In genomic region chr2:37982147-37982582, GRCh38 we compare ENCODE assay signal across 8 cellular contexts. TPM values are rescaled to one million over a fixed set of nuclear protein-coding genes. Genes with fewer than 3 reads are reported as not detected.
A peak's percentile ranks its signal among the peaks of the same experiment; 100 is the strongest.
DNase-seq lines count a peak whose midpoint lies in the region; ATAC-seq and TF ChIP-seq lines count a peak whose summit lies in the region.

No MANE protein-coding gene starts in this region.

- CTCF ChIA-PET in A673 (lab: Charles Lee) = interaction anchor here (1.0 to 1.1 kb wide), 2 partner anchors 56 to 293 kb away, joined by 3 to 7 read pairs; no protein-coding TSS in a partner anchor
- CTCF ChIA-PET in activated CD8-positive, alpha-beta T cell treated with anti-CD3 and anti-CD28 coated beads for 36 hours (lab: Charles Lee) = interaction anchor here (0.6 to 2.6 kb wide), 19 partner anchors 9 to 527 kb away, joined by 3 to 14 read pairs (median 4); no protein-coding TSS in a partner anchor

- WGBS in endodermal cell (ENCODE audit: insufficient coverage in 1 of 2, insufficient read length in 1 of 2), 2 experiments = 10 to 36% methylated on average over 2 to 3 of the region's 3 CpGs

- no peaks in the 10 kb centered on the region for H3K9me3 Mint-ChIP-seq in activated CD8-positive, alpha-beta T cell treated with anti-CD3 and anti-CD28 coated beads for 36 hours
- peaks cover 11% of the 10 kb centered on the region for H3K9me3 Mint-ChIP-seq in endodermal cell

- intact Hi-C loops in A673 (cut with micrococcal nuclease; ENCODE audit: unreplicated experiment) = loop anchor here (2.0 kb wide), 2 partner anchors 133 to 295 kb away; no protein-coding TSS in a partner anchor
- intact Hi-C loops in activated CD8-positive, alpha-beta T cell treated with anti-CD3 and anti-CD28 coated beads for 36 hours (cut with micrococcal nuclease) = loop anchor here (1.0 to 5.0 kb wide), 2 partner anchors 135 to 292 kb away; no protein-coding TSS in a partner anchor

- H3K27me3 Mint-ChIP-seq in activated CD8-positive, alpha-beta T cell treated with anti-CD3 and anti-CD28 coated beads for 36 hours = no peaks in the 10 kb centered on the region
- no peaks in the 10 kb centered on the region for H3K27me3 Mint-ChIP-seq in endodermal cell (ENCODE audit: insufficient read depth)

- H3K36me3 ChIP-seq in A673 (ENCODE audit: insufficient read depth, low read length, poor library complexity, severe bottlenecking) (no peaks in the 10 kb centered on the region), endodermal cell (ENCODE audit: control insufficient read depth, insufficient read depth, low read length) (no peaks in the 10 kb centered on the region)

- H3K27ac ChIP-seq in A673 (ENCODE audit: low read depth, low read length, poor library complexity, severe bottlenecking) (no peak overlapping the region), endodermal cell (ENCODE audit: low read depth, low read length) (no peak overlapping the region)

- H3K27me3 ChIP-seq in A673 (replicated peaks; ENCODE audit: insufficient read depth, low read depth, low read length, poor library complexity) (no peaks in the 10 kb centered on the region), endodermal cell (ENCODE audit: control insufficient read depth, insufficient read depth, low read length, poor library complexity, severe bottlenecking) (no peaks in the 10 kb centered on the region)

- TF ChIP-seq CTCF in A673 (conservative IDR thresholded peaks at IDR 0.05; ENCODE audit: low read depth, low read length) = peak; percentile 93
- peak; percentile 64 for TF ChIP-seq CTCF in GM12874 (IDR thresholded peaks at IDR 0.05; ENCODE audit: insufficient read depth, low read depth, low read length)
- TF ChIP-seq CTCF in activated CD8-positive, alpha-beta T cell treated with anti-CD3 and anti-CD28 coated beads for 36 hours (IDR thresholded peaks at IDR 0.05) = peak; percentile 95
- peak; percentile 97 for TF ChIP-seq CTCF in endodermal cell (conservative IDR thresholded peaks at IDR 0.05)

- no peak overlapping the region for H3K27ac Mint-ChIP-seq in activated CD8-positive, alpha-beta T cell treated with anti-CD3 and anti-CD28 coated beads for 36 hours
- no peak overlapping the region for H3K27ac Mint-ChIP-seq in endodermal cell

- peaks cover 4% of the 10 kb centered on the region for H3K4me1 ChIP-seq in A673 (ENCODE audit: insufficient read depth, low read length, poor library complexity, severe bottlenecking)
- no peaks in the 10 kb centered on the region for H3K4me1 ChIP-seq in endodermal cell (ENCODE audit: control insufficient read depth, insufficient read depth, low read length)

- H3K9me3 ChIP-seq in A673 (ENCODE audit: low read depth, low read length, poor library complexity, severe bottlenecking) = no peaks in the 10 kb centered on the region
- H3K9me3 ChIP-seq in endodermal cell (ENCODE audit: control insufficient read depth, low read length) = peaks cover 5% of the 10 kb centered on the region

- DNase-seq in A673 (ENCODE audit: low spot score) (peak; percentile 82), NCI-H226 (peak; percentile 22), endodermal cell (peak; percentile 90), mucosa of gallbladder (ENCODE audit: low spot score) (peak; percentile 71)
- DNase-seq in activated CD8-positive, alpha-beta T cell treated with anti-CD3 and anti-CD28 coated beads for 36 hours = peak; percentile 68
- peak; percentile 18 to 35 for DNase-seq in stimulated activated CD8-positive, alpha-beta memory T cell treated with anti-CD3 and anti-CD28 coated beads, Interleukin-7, amount 100 ng/mL, for 1 hour (ENCODE audit: low read depth in 2 of 2)

- no TSS peak for BruUV-seq in A673 (replicated peaks; lab: Mats Ljungman, UMichigan)

- POLR2A ChIA-PET in A673 (lab: Charles Lee; ENCODE audit: low non-redundant PET) = no interaction called here
- POLR2A ChIA-PET in activated CD8-positive, alpha-beta T cell treated with anti-CD3 and anti-CD28 coated beads for 36 hours (lab: Charles Lee) = no interaction called here

- no peak overlapping the region for H3K4me3 ChIP-seq in A673 (ENCODE audit: low read depth, low read length, poor library complexity, severe bottlenecking)
- peak overlapping the region; percentile 56 for H3K4me3 ChIP-seq in endodermal cell (ENCODE audit: low read length)

- ATAC-seq in activated CD8-positive, alpha-beta T cell treated with anti-CD3 and anti-CD28 coated beads for 36 hours = no peak
- ATAC-seq in GM19351 (IDR thresholded peaks at IDR 0.05; ENCODE audit: unreplicated experiment) = no peak

- no peak overlapping the region for H3K4me3 Mint-ChIP-seq in activated CD8-positive, alpha-beta T cell treated with anti-CD3 and anti-CD28 coated beads for 36 hours
- peak overlapping the region; percentile 35 for H3K4me3 Mint-ChIP-seq in endodermal cell

- peaks cover under 1% of the 10 kb centered on the region for H3K36me3 Mint-ChIP-seq in activated CD8-positive, alpha-beta T cell treated with anti-CD3 and anti-CD28 coated beads for 36 hours (ENCODE audit: low read depth)
- peaks cover 6% of the 10 kb centered on the region for H3K36me3 Mint-ChIP-seq in endodermal cell (ENCODE audit: low read depth)

- H3K4me1 Mint-ChIP-seq in activated CD8-positive, alpha-beta T cell treated with anti-CD3 and anti-CD28 coated beads for 36 hours (ENCODE audit: low read depth) = peaks cover 6% of the 10 kb centered on the region
- peaks cover 5% of the 10 kb centered on the region for H3K4me1 Mint-ChIP-seq in endodermal cell

- H3K9ac ChIP-seq in endodermal cell (ENCODE audit: extremely low read depth, low read length, poor library complexity, severe bottlenecking) = no peak overlapping the region

RNA-seq across cellular contexts. Expression of gene RMDN2, which starts 57.1 kb away (rescaled TPM):
- total RNA-seq in A673 (2021) (2.3 and 3.0 TPM in 2 replicates), endodermal cell (1 to 10 TPM; 3.9 to 4.9 TPM), mucosa of gallbladder (8.3 TPM)
- 1 to 10 TPM; 1.4 to 2.6 TPM for total RNA-seq in activated CD8-positive, alpha-beta T cell treated with anti-CD3 and anti-CD28 coated beads for 36 hours
- polyA plus RNA-seq in endodermal cell (2013, experiment 1 of 2) = 4.3 TPM
- polyA plus RNA-seq in endodermal cell (2013, experiment 2 of 2) = 3.6 TPM

Comparison
In these comparisons a context has a peak if more than half of its experiments do, and no peak if none do; other contexts are left out.
1. DNase-seq: peak in every context shown above with its lines; median percentile 90 in endodermal cell; 82 in A673; 71 in mucosa of gallbladder; 68 in activated CD8-positive, alpha-beta T cell treated with anti-CD3 and anti-CD28 coated beads for 36 hours; 26 in stimulated activated CD8-positive, alpha-beta memory T cell treated with anti-CD3 and anti-CD28 coated beads, Interleukin-7, amount 100 ng/mL, for 1 hour; 22 in NCI-H226.